7 cellular contexts compared by ENCODE assay signal in the genomic region with DNA sequence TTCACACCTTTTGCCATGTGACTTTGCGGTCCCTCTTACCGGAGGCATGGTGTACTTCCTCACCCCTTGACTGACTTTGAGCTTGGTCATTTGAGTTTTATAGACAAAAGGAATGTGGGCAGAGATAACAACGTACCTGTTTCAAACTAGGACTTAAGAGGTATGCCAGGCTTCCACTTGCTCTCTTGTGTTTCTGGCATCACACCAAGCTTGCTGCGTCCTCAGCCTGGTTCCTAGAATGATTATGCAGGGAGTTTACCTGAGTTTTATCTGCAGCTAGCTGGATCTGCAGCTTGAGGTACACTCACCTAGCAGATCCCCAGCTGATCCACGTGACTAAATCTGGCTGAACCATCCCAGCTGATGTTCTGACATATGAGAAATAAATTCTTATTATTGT.
"Had no signal": no experiment of that assay in that cellular context is flagged by ENCODE, and none has a peak within 500 bp of the region (broad histone marks: within the 10 kb centered on the region; RNA-seq: fewer than 3 reads in every experiment).

No MANE protein-coding gene starts in this region.

- DNase-seq: GM23248, GOT3, H9, HCEC 1CT, KBM-7 had no signal

- FAIRE-seq: HTR-8/SVneo had no signal

- H3K9ac ChIP-seq: GM23248, KMS-11 had no signal

- H3K4me3 ChIP-seq: GM23248 had no signal

- H3K27ac ChIP-seq: GM23248, KMS-11 had no signal

- H3K4me2 ChIP-seq: KMS-11 had no signal

- H2AFZ ChIP-seq: GM23248 had no signal
